ENCODE assay signal across 22 cellular contexts in genomic region chr6:7196685-7197283, GRCh38.
DNase-seq lines count a peak whose midpoint lies in the region; ATAC-seq and TF ChIP-seq lines count a peak whose summit lies in the region.
"Had no signal": no experiment of that assay in that cellular context is flagged by ENCODE, and none has a peak within 500 bp of the region (broad histone marks: within the 10 kb centered on the region; RNA-seq: fewer than 3 reads in every experiment).

No MANE protein-coding gene starts in this region.

- no TSS peak for BruUV-seq in Calu3 (replicated peaks; lab: Mats Ljungman, UMichigan)

- no peak for TF ChIP-seq CTCF in Calu3 (IDR thresholded peaks at IDR 0.05; ENCODE audit: unreplicated experiment)
- TF ChIP-seq CTCF in adrenal gland (IDR thresholded peaks at IDR 0.05): no peak
- TF ChIP-seq CTCF in SK-N-SH (IDR thresholded peaks at IDR 0.05): no peak

- peaks cover 67% of the 10 kb centered on the region for H3K4me1 Mint-ChIP-seq in dendritic cell treated with granulocyte-macrophage colony-stimulating factor and Interleukin-4, amounts not matched to agents 40 ng/mL and 50 ng/mL, for 4 days (ENCODE audit: low read depth)
- H3K4me1 Mint-ChIP-seq in Calu3 (ENCODE audit: low read depth, unreplicated experiment): peaks cover 11% of the 10 kb centered on the region

- H3K4me1 ChIP-seq in right cardiac atrium (ENCODE audit: control insufficient read depth, insufficient read depth, low read length): peaks cover 3% of the 10 kb centered on the region
- H3K4me1 ChIP-seq in adrenal gland (replicated peaks in 1 of 2): peaks cover 0 to 17% of the 10 kb centered on the region in 2 donors
- peaks cover 0 to 3% of the 10 kb centered on the region in 2 experiments; a peak in 1 of 4 replicates for H3K4me1 ChIP-seq in SK-N-SH (ENCODE audit: control insufficient read depth in 1 of 2, insufficient read depth in 2 of 2, low read depth in 1 of 2, low read length in 1 of 2)

- CTCF ChIA-PET in Calu3 (lab: Charles Lee): interaction anchor here (0.7 kb wide), 1 partner anchor 318 kb away, joined by 3 read pairs; no protein-coding TSS in a partner anchor
- CTCF ChIA-PET in SK-N-SH (lab: Yijun Ruan, JAX): no interaction called here

- no peak overlapping the region for H3K4me3 Mint-ChIP-seq in dendritic cell treated with granulocyte-macrophage colony-stimulating factor and Interleukin-4, amounts not matched to agents 40 ng/mL and 50 ng/mL, for 4 days
- H3K4me3 Mint-ChIP-seq in Calu3 (ENCODE audit: low read depth, unreplicated experiment): no peak overlapping the region
- H3K4me3 Mint-ChIP-seq: H9, HFFc6 had no signal

- WGBS in right cardiac atrium: 61% methylated on average over 4 of the region's 4 CpGs
- WGBS in adrenal gland, 4 donors: 75 to 82% (median 78%) methylated on average over 4 of the region's 4 CpGs
- 56% methylated on average over 4 of the region's 4 CpGs for WGBS in SK-N-SH (ENCODE audit: low lambda C conversion rate)

- no peaks in the 10 kb centered on the region for H3F3A ChIP-seq in SK-N-SH (replicated peaks; ENCODE audit: insufficient read depth)

- no peak overlapping the region for H3K27ac ChIP-seq in right cardiac atrium (ENCODE audit: low read length)
- H3K27ac ChIP-seq in adrenal gland: no peak overlapping the region
- no peak overlapping the region for H3K27ac ChIP-seq in SK-N-SH (ENCODE audit: low read depth in 2 of 2, low read length in 1 of 2)
- H3K27ac ChIP-seq: GM23248, HL-60 had no signal

- H3K4me3 ChIP-seq in right cardiac atrium (ENCODE audit: low read length) (no peak overlapping the region), adrenal gland (no peak overlapping the region), SK-N-SH (ENCODE audit: low read depth in 2 of 2, low read length in 1 of 2) (no peak overlapping the region)
- H3K4me3 ChIP-seq: GM23248 had no signal

- intact Hi-C loops in right cardiac atrium (cut with DNase I) (no loop called here), Right ventricle myocardium superior (cut with DNase I) (no loop called here), sciatic nerve (cut with DNase I) (no loop called here), Calu3 (cut with micrococcal nuclease; ENCODE audit: unreplicated experiment) (no loop called here), adrenal gland (cut with DNase I) (no loop called here)
- intact Hi-C loops in dendritic cell treated with granulocyte-macrophage colony-stimulating factor and Interleukin-4, amounts not matched to agents 40 ng/mL and 50 ng/mL, for 4 days (cut with micrococcal nuclease): no loop called here

- H3K27me3 Mint-ChIP-seq in dendritic cell treated with granulocyte-macrophage colony-stimulating factor and Interleukin-4, amounts not matched to agents 40 ng/mL and 50 ng/mL, for 4 days: no peaks in the 10 kb centered on the region
- H3K27me3 Mint-ChIP-seq in Calu3 (ENCODE audit: unreplicated experiment): no peaks in the 10 kb centered on the region

- no peak overlapping the region for H3K4me2 ChIP-seq in SK-N-SH

- peak overlapping the region; percentile 59 for H3K27ac Mint-ChIP-seq in dendritic cell treated with granulocyte-macrophage colony-stimulating factor and Interleukin-4, amounts not matched to agents 40 ng/mL and 50 ng/mL, for 4 days
- no peak overlapping the region for H3K27ac Mint-ChIP-seq in Calu3 (ENCODE audit: unreplicated experiment)

- H3K79me2 ChIP-seq in SK-N-SH (ENCODE audit: insufficient read depth): peaks cover 14% of the 10 kb centered on the region

- no peaks in the 10 kb centered on the region for H3K9me3 Mint-ChIP-seq in dendritic cell treated with granulocyte-macrophage colony-stimulating factor and Interleukin-4, amounts not matched to agents 40 ng/mL and 50 ng/mL, for 4 days
- no peaks in the 10 kb centered on the region for H3K9me3 Mint-ChIP-seq in Calu3 (ENCODE audit: low read depth, unreplicated experiment)
- H3K9me3 Mint-ChIP-seq: H9, HFFc6 had no signal

- no peak overlapping the region for H2AFZ ChIP-seq in SK-N-SH (ENCODE audit: low read depth)
- H2AFZ ChIP-seq: GM23248 had no signal

- no peaks in the 10 kb centered on the region for H3K9me2 ChIP-seq in SK-N-SH

- H3K9me3 ChIP-seq in right cardiac atrium (ENCODE audit: control insufficient read depth, low read length) (no peaks in the 10 kb centered on the region), adrenal gland (replicated peaks in 1 of 3) (no peaks in the 10 kb centered on the region), SK-N-SH (no peaks in the 10 kb centered on the region)

- H4K20me1 ChIP-seq in SK-N-SH (ENCODE audit: insufficient read depth): no peaks in the 10 kb centered on the region

- H3K36me3 Mint-ChIP-seq in dendritic cell treated with granulocyte-macrophage colony-stimulating factor and Interleukin-4, amounts not matched to agents 40 ng/mL and 50 ng/mL, for 4 days (ENCODE audit: low read depth): peaks cover 84% of the 10 kb centered on the region
- H3K36me3 Mint-ChIP-seq in Calu3 (ENCODE audit: insufficient read depth, unreplicated experiment): peaks cover 13% of the 10 kb centered on the region

- ATAC-seq in right cardiac atrium (peak; percentile 49 to 55), Right ventricle myocardium superior (ENCODE audit: poor library complexity) (no peak), sciatic nerve (peak; percentile 68)
- ATAC-seq: Right ventricle myocardium inferior had no signal

- H3K9ac ChIP-seq in SK-N-SH: no peak overlapping the region
- H3K9ac ChIP-seq: GM23248 had no signal

- no peak for TF ChIP-seq EP300 in SK-N-SH (IDR thresholded peaks at IDR 0.05; ENCODE audit: borderline replicate concordance in 1 of 2, low read depth in 1 of 2, low read length in 1 of 2)

- POLR2A ChIA-PET in SK-N-SH (lab: Yijun Ruan, JAX): no interaction called here

- TF ChIP-seq POLR2A in adrenal gland (IDR thresholded peaks at IDR 0.05): no peak

- H3K27me3 ChIP-seq in right cardiac atrium (ENCODE audit: control insufficient read depth, insufficient read depth): no peaks in the 10 kb centered on the region
- H3K27me3 ChIP-seq in adrenal gland: no peaks in the 10 kb centered on the region
- H3K27me3 ChIP-seq in SK-N-SH (ENCODE audit: insufficient read depth): no peaks in the 10 kb centered on the region

- DNase-seq in right cardiac atrium (no peak), Right ventricle myocardium superior (no peak), sciatic nerve (ENCODE audit: low spot score) (no peak), NCI-H2196 treated with DMSO at 0.1 percent for 48 hours (lab: John Stamatoyannopoulos, UW; ENCODE audit: unreplicated experiment) (no peak), Calu3 (no peak), adrenal gland (no peak), SK-N-SH (no peak)
- DNase-seq: AML-193, C1 segment of cervical spinal cord, DMS53, GDM1, H9, HFFc6, Karpas-422, NCI-H1417 treated with DMSO at 0.1 percent for 48 hours, NCI-H187, NCI-H446 treated with DMSO at 0.1 percent for 48 hours, NCI-H526 treated with DMSO at 0.1 percent for 48 hours had no signal

- no peak for TF ChIP-seq RAD21 in SK-N-SH (IDR thresholded peaks at IDR 0.05; ENCODE audit: low read length)

- peaks cover 0 to 25% of the 10 kb centered on the region in 2 donors for H3K36me3 ChIP-seq in adrenal gland (replicated peaks in 1 of 2)
- peaks cover 2 to 28% of the 10 kb centered on the region in 2 experiments for H3K36me3 ChIP-seq in SK-N-SH (replicated peaks in 1 of 2; ENCODE audit: control insufficient read depth in 1 of 2, insufficient read depth in 2 of 2, low read length in 1 of 2)

TF ChIP-seq in SK-N-SH, 30 proteins besides CTCF, POLR2A, EP300 and RAD21:
- no peak for TF ChIP-seq POLR2AphosphoS5 (IDR thresholded peaks at IDR 0.05; ENCODE audit: low read depth, low read length)
- TF ChIP-seq RCOR1 (IDR thresholded peaks at IDR 0.05; ENCODE audit: low read length): no peak
- TF ChIP-seq RXRA (IDR thresholded peaks at IDR 0.05; ENCODE audit: borderline replicate concordance, low read depth): no peak
- no peak for TF ChIP-seq SMC3 (IDR thresholded peaks at IDR 0.05; ENCODE audit: low read depth, low read length)
- TF ChIP-seq FOSL2 (IDR thresholded peaks at IDR 0.05; ENCODE audit: borderline replicate concordance, low read depth): no peak
- TF ChIP-seq NRF1 (IDR thresholded peaks at IDR 0.05; ENCODE audit: low read depth, low read length): no peak
- no peak for TF ChIP-seq SIN3A (IDR thresholded peaks at IDR 0.05; ENCODE audit: borderline replicate concordance, low read depth, low read length)
- TF ChIP-seq TEAD4 (IDR thresholded peaks at IDR 0.05; ENCODE audit: borderline replicate concordance, insufficient read depth): no peak
